Comparison of ENCODE assay signal across 15 cellular contexts in the genomic region with DNA sequence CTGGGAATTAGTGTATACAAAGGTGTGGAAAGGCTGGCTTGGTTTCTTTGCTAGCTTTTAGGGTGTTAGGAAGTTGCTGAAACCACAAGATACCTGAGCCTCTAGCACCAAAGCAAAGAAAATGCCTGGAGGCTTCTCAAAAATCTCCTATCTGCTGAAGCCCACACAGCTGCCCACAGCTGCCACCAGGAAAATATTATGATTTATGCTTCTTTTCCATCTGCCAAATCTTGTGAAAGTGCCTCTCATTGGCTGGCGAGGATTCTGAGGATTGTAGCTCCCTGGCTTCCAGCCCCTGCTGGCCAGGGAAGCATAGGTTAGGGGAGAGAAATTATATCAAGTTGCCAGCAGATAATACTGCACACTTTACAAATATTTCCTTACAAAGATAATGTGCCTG.
DNase-seq lines count a peak whose midpoint lies in the region; ATAC-seq and TF ChIP-seq lines count a peak whose summit lies in the region.
"Had no signal": no experiment of that assay in that cellular context is flagged by ENCODE, and none has a peak within 500 bp of the region (broad histone marks: within the 10 kb centered on the region; RNA-seq: fewer than 3 reads in every experiment).

No MANE protein-coding gene starts in this region.

- H3K9me2 ChIP-seq in GM23338 (ENCODE audit: insufficient read depth), result no peaks in the 10 kb centered on the region

- ATAC-seq in GM23338 (peak; percentile 36; the same call in 2 of the 3 replicates), esophagus mucosa (peak; percentile 14), HG03280 (IDR thresholded peaks at IDR 0.05; ENCODE audit: unreplicated experiment) (no peak)
- ATAC-seq: activated T-helper 17 cell treated with anti-CD3 and anti-CD28 coated beads, Interleukin-2, amount 50 U/mL, for 72 hours; T-cell had no signal

- H3K4me3 ChIP-seq in GM23338 (no peak overlapping the region), osteoblast (ENCODE audit: insufficient read depth, low read length) (no peak overlapping the region)

- no peak overlapping the region for H3K27ac Mint-ChIP-seq in GM23338
- H3K27ac Mint-ChIP-seq: activated T-helper 17 cell treated with anti-CD3 and anti-CD28 coated beads, Interleukin-2, amount 50 U/mL, for 72 hours; IgD-negative memory B cell; T-cell had no signal

- no peaks in the 10 kb centered on the region for H3F3A ChIP-seq in GM23338 (replicated peaks; ENCODE audit: low read depth)

- no peak overlapping the region for H3K4me3 Mint-ChIP-seq in GM23338
- H3K4me3 Mint-ChIP-seq: activated T-helper 17 cell treated with anti-CD3 and anti-CD28 coated beads, Interleukin-2, amount 50 U/mL, for 72 hours; central memory CD8-positive, alpha-beta T cell; IgD-negative memory B cell; T-cell had no signal

- no peaks in the 10 kb centered on the region for H3K4me1 Mint-ChIP-seq in GM23338
- H3K4me1 Mint-ChIP-seq: activated T-helper 17 cell treated with anti-CD3 and anti-CD28 coated beads, Interleukin-2, amount 50 U/mL, for 72 hours; central memory CD8-positive, alpha-beta T cell; IgD-negative memory B cell; T-cell had no signal

- H3K27me3 ChIP-seq in GM23338 (ENCODE audit: insufficient read depth) (no peaks in the 10 kb centered on the region), osteoblast (ENCODE audit: insufficient read depth, low read length) (no peaks in the 10 kb centered on the region)

- peaks cover 6% of the 10 kb centered on the region for H3K27me3 Mint-ChIP-seq in GM23338 (ENCODE audit: insufficient read depth, low read depth, poor library complexity)

- no peaks in the 10 kb centered on the region for H3K9me3 Mint-ChIP-seq in GM23338
- H3K9me3 Mint-ChIP-seq: activated T-helper 17 cell treated with anti-CD3 and anti-CD28 coated beads, Interleukin-2, amount 50 U/mL, for 72 hours; central memory CD8-positive, alpha-beta T cell; IgD-negative memory B cell; T-cell had no signal

- no peak for DNase-seq in GM23338 (ENCODE audit: low spot score)
- DNase-seq in NCI-H226, result peak; percentile 85
- DNase-seq in osteoblast (ENCODE audit: insufficient read length, low spot score, missing footprints), result peak; percentile 81
- DNase-seq in stimulated activated CD4-positive, alpha-beta T cell treated with anti-CD3 and anti-CD28 coated beads, Interleukin-4, amount 100 ng/mL, for 1 hour, result no peak
- no peak for DNase-seq in NCI-H2227 treated with DMSO at 0.1 percent for 48 hours (lab: John Stamatoyannopoulos, UW)
- DNase-seq: activated CD4-positive, alpha-beta T cell treated with anti-CD3 and anti-CD28 coated beads for 4 hours; midbrain; NCI-H187; T-cell had no signal

- H3K79me2 ChIP-seq in GM23338 (replicated peaks; ENCODE audit: insufficient read depth) (no peaks in the 10 kb centered on the region), osteoblast (ENCODE audit: insufficient read depth, low read length) (no peaks in the 10 kb centered on the region)

- no peaks in the 10 kb centered on the region for H3K9me3 ChIP-seq in osteoblast (ENCODE audit: low read depth, low read length)

- H2AFZ ChIP-seq in GM23338, result no peak overlapping the region
- no peak overlapping the region for H2AFZ ChIP-seq in osteoblast (ENCODE audit: low read length)

- peak in 1 of 2 experiments; percentile 16; a peak in 1 of 4 replicates for TF ChIP-seq CTCF in GM23338 (conservative IDR thresholded peaks at IDR 0.05; ENCODE audit: low read depth in 2 of 2)
- TF ChIP-seq CTCF in osteoblast (IDR thresholded peaks at IDR 0.05; ENCODE audit: extremely low read depth, low read depth, low read length), result peak; percentile 38

- H3K36me3 ChIP-seq in GM23338 (ENCODE audit: insufficient read depth), result no peaks in the 10 kb centered on the region
- no peaks in the 10 kb centered on the region for H3K36me3 ChIP-seq in osteoblast (ENCODE audit: insufficient read depth, low read length)

- H3K27ac ChIP-seq in GM23338 (ENCODE audit: low read depth) (no peak overlapping the region), osteoblast (ENCODE audit: low read depth, low read length) (no peak overlapping the region)
- H3K27ac ChIP-seq: epithelial cell of prostate had no signal

- H3K4me2 ChIP-seq in GM23338, result no peak overlapping the region
- no peak overlapping the region for H3K4me2 ChIP-seq in osteoblast (ENCODE audit: insufficient read depth, low read length)

- H4K20me1 ChIP-seq in GM23338 (replicated peaks; ENCODE audit: insufficient read depth) (no peaks in the 10 kb centered on the region), osteoblast (ENCODE audit: insufficient read depth, low read length) (no peaks in the 10 kb centered on the region)

- H3K4me1 ChIP-seq in GM23338 (ENCODE audit: insufficient read depth) (no peaks in the 10 kb centered on the region; the same call in 1 of the 2 replicates), osteoblast (ENCODE audit: insufficient read depth, low read length) (peaks cover 12% of the 10 kb centered on the region)

- H3K36me3 Mint-ChIP-seq in GM23338 (ENCODE audit: low read depth), result no peaks in the 10 kb centered on the region
- H3K36me3 Mint-ChIP-seq: T-cell had no signal

TF ChIP-seq in GM23338, 12 proteins besides CTCF, POLR2A, EP300 and RAD21 (continues in another document):
- TF ChIP-seq, protein P1, sequence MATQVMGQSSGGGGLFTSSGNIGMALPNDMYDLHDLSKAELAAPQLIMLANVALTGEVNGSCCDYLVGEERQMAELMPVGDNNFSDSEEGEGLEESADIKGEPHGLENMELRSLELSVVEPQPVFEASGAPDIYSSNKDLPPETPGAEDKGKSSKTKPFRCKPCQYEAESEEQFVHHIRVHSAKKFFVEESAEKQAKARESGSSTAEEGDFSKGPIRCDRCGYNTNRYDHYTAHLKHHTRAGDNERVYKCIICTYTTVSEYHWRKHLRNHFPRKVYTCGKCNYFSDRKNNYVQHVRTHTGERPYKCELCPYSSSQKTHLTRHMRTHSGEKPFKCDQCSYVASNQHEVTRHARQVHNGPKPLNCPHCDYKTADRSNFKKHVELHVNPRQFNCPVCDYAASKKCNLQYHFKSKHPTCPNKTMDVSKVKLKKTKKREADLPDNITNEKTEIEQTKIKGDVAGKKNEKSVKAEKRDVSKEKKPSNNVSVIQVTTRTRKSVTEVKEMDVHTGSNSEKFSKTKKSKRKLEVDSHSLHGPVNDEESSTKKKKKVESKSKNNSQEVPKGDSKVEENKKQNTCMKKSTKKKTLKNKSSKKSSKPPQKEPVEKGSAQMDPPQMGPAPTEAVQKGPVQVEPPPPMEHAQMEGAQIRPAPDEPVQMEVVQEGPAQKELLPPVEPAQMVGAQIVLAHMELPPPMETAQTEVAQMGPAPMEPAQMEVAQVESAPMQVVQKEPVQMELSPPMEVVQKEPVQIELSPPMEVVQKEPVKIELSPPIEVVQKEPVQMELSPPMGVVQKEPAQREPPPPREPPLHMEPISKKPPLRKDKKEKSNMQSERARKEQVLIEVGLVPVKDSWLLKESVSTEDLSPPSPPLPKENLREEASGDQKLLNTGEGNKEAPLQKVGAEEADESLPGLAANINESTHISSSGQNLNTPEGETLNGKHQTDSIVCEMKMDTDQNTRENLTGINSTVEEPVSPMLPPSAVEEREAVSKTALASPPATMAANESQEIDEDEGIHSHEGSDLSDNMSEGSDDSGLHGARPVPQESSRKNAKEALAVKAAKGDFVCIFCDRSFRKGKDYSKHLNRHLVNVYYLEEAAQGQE (IDR thresholded peaks at IDR 0.05; ENCODE audit: unreplicated experiment), result no peak
- TF ChIP-seq EZH2phosphoT487 (IDR thresholded peaks at IDR 0.05; ENCODE audit: unreplicated experiment), result no peak
- TF ChIP-seq, protein P2, sequence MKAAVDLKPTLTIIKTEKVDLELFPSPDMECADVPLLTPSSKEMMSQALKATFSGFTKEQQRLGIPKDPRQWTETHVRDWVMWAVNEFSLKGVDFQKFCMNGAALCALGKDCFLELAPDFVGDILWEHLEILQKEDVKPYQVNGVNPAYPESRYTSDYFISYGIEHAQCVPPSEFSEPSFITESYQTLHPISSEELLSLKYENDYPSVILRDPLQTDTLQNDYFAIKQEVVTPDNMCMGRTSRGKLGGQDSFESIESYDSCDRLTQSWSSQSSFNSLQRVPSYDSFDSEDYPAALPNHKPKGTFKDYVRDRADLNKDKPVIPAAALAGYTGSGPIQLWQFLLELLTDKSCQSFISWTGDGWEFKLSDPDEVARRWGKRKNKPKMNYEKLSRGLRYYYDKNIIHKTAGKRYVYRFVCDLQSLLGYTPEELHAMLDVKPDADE (IDR thresholded peaks at IDR 0.05), result no peak

Comparison
In these comparisons a context has a peak if more than half of its experiments do, and no peak if none do; other contexts are left out.
1. DNase-seq: peak in NCI-H226 (single experiment) and osteoblast (single experiment); none in GM23338 (single experiment), stimulated activated CD4-positive, alpha-beta T cell treated with anti-CD3 and anti-CD28 coated beads, Interleukin-4, amount 100 ng/mL, for 1 hour (single experiment) and NCI-H2227 treated with DMSO at 0.1 percent for 48 hours (single experiment).